ENCODE assay signal across 7 cellular contexts in the genomic region with DNA sequence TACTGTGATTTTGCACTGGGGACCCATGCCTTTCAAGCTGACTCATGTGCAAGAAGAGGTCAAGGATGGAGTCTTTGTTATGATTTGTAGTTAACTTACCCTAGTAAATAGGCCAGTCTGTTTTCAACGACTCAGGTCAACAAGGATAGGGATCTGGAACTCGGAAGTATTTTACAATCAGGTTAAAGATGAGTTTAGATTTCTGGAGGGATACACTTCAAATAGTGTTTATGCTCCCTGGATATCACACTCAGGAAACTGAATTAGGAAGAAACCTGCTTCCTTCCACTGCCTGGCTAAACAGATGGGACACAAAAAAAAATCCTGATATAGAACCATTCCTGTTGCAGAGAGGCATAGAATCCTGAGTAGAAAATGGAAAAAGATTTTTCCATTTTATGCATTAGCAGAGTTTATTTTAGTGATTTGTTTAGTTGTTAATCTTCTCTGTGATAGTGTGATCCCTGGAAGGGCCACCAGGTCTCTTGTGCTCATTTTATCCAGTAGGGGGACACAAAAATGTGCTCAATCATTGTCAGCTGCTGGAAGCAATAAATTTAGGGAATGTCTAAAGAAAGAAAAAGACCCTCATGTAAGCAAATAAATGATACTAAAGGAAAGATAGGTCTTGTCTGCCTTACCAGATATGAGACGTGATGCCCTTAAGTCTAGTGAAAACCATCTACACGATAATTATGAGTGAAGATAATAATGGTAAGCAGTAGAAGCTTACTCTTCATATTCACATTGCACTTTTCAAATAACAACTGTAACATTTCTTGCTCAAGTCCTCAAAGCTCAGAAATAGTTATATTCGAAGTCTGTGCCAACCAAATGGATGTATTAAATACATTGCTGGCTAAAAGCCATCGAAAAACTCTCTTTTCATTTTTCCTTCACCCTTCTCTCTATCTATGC.
DNase-seq lines count a peak whose midpoint lies in the region; ATAC-seq lines count a peak whose summit lies in the region.

No MANE protein-coding gene starts in this region.

- H3K4me3 ChIP-seq in H7 (ENCODE audit: insufficient read depth, low read depth, low read length): no peak overlapping the region

- DNase-seq in H7 (peak; percentile 18), NCI-H446 (lab: John Stamatoyannopoulos, UW) (peak; percentile 66 to 77), cerebellar cortex (ENCODE audit: low spot score) (peak; percentile 64), midbrain (lab: John Stamatoyannopoulos, UW) (peak; percentile 54), GM19238 (ENCODE audit: insufficient read length, low spot score) (no peak)

- no peaks in the 10 kb centered on the region for H3K36me3 ChIP-seq in H7 (replicated peaks; ENCODE audit: control insufficient read depth, insufficient read depth, low read length)

- H3K27me3 ChIP-seq in H7 (ENCODE audit: control insufficient read depth, insufficient read depth, low read length): no peaks in the 10 kb centered on the region

- ATAC-seq in GM19397 (IDR thresholded peaks at IDR 0.05; ENCODE audit: unreplicated experiment): no peak
- no peak for ATAC-seq in GM19328 (IDR thresholded peaks at IDR 0.05; ENCODE audit: unreplicated experiment)
